Comparison of ENCODE assay signal across 29 cellular contexts in the genomic region with DNA sequence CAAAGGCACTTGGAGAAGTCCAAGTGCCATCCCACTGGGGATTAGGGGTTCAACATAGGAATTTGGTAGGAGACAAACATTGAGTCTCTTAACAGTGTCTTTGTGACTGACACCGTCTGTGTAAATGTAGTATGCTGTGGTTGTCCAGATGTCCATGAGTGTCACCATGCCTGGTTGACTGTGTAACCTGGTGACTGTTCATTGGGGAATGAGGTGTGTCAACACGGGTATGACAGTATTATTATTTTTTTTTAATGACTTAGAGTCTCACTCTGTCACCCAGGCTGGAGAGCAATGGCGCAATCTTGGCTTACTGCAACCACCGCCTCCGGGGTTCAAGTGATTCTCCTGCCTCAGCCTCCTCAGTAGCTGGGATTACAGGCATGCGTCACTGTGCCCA. TPM values are rescaled to one million over a fixed set of nuclear protein-coding genes. Genes with fewer than 3 reads are reported as not detected.
DNase-seq lines count a peak whose midpoint lies in the region; ATAC-seq, FAIRE-seq and TF ChIP-seq lines count a peak whose summit lies in the region.
"Had no signal": no experiment of that assay in that cellular context is flagged by ENCODE, and none has a peak within 500 bp of the region (broad histone marks: within the 10 kb centered on the region; RNA-seq: fewer than 3 reads in every experiment).

No MANE protein-coding gene starts in this region.

- no peak overlapping the region for H3K27ac ChIP-seq in CD4-positive, alpha-beta memory T cell (ENCODE audit: low read depth, low read length)
- no peak overlapping the region for H3K27ac ChIP-seq in GM23248
- H3K27ac ChIP-seq: BLaER1 treated with 17β-estradiol and CSF1 and Interleukin-3, amounts not matched to agents 10 nM and 100 nM; foreskin keratinocyte; tibial artery had no signal

- H3K9ac ChIP-seq in GM23248, result no peak overlapping the region
- H3K9ac ChIP-seq: BLaER1 treated with 17β-estradiol and CSF1 and Interleukin-3, amounts not matched to agents 10 nM and 100 nM had no signal

- peak overlapping the region in 2 of 8 donors; percentile 7 to 59 for H3K4me3 Mint-ChIP-seq in CD4-positive, alpha-beta memory T cell
- H3K4me3 Mint-ChIP-seq in activated T-helper 1 cell treated with anti-CD3 and anti-CD28 coated beads, Interleukin-12 subunit alpha, Interleukin-12 subunit beta, Interleukin-2, Interleukin-4 antibody, amounts not matched to agents 30 ng/mL and 10 ng/mL and 1 ng/mL, durations not matched to agents 14 hours and 24 hours and 36 hours, result no peak overlapping the region
- no peak overlapping the region for H3K4me3 Mint-ChIP-seq in natural killer cell
- H3K4me3 Mint-ChIP-seq: activated T-helper 17 cell treated with anti-CD3 and anti-CD28 coated beads, Interleukin-2, amount 50 U/mL, for 72 hours; mesothelial cell of epicardium; T-cell had no signal

- H4K20me1 ChIP-seq in GM23248 (ENCODE audit: insufficient read depth), result no peaks in the 10 kb centered on the region

- no peak for FAIRE-seq in urothelium cell line (lab: Jason Lieb, UNC)
- FAIRE-seq: keratinocyte had no signal

- no peaks in the 10 kb centered on the region for H3K9me2 ChIP-seq in GM23248 (ENCODE audit: insufficient read depth)

- TF ChIP-seq CTCF in natural killer cell (IDR thresholded peaks at IDR 0.05), result no peak

- no peaks in the 10 kb centered on the region for H3K79me2 ChIP-seq in GM23248 (ENCODE audit: insufficient read depth)

- no peaks in the 10 kb centered on the region for H3K9me3 ChIP-seq in CD4-positive, alpha-beta memory T cell (ENCODE audit: control insufficient read depth in 1 of 2, low read length in 2 of 2)
- no peaks in the 10 kb centered on the region for H3K9me3 ChIP-seq in GM23248 (ENCODE audit: low read depth)
- H3K9me3 ChIP-seq: tibial artery had no signal

- peaks cover 11% of the 10 kb centered on the region for H3K4me1 ChIP-seq in CD4-positive, alpha-beta memory T cell (ENCODE audit: insufficient read depth, low read length)
- H3K4me1 ChIP-seq in GM23248 (ENCODE audit: insufficient read depth), result no peaks in the 10 kb centered on the region
- H3K4me1 ChIP-seq: foreskin keratinocyte, tibial artery had no signal

- peaks cover 70% of the 10 kb centered on the region for H3K36me3 ChIP-seq in CD4-positive, alpha-beta memory T cell (ENCODE audit: insufficient read depth, low read length)
- peaks cover 18% of the 10 kb centered on the region; the same call in 1 of the 2 replicates for H3K36me3 ChIP-seq in GM23248 (ENCODE audit: low read depth)

- H2AFZ ChIP-seq in GM23248, result no peak overlapping the region

- no peaks in the 10 kb centered on the region for H3K9me3 Mint-ChIP-seq in CD4-positive, alpha-beta memory T cell
- H3K9me3 Mint-ChIP-seq in activated T-helper 1 cell treated with anti-CD3 and anti-CD28 coated beads, Interleukin-12 subunit alpha, Interleukin-12 subunit beta, Interleukin-2, Interleukin-4 antibody, amounts not matched to agents 30 ng/mL and 10 ng/mL and 1 ng/mL, durations not matched to agents 14 hours and 24 hours and 36 hours, result no peaks in the 10 kb centered on the region
- no peaks in the 10 kb centered on the region for H3K9me3 Mint-ChIP-seq in natural killer cell
- H3K9me3 Mint-ChIP-seq: activated T-helper 17 cell treated with anti-CD3 and anti-CD28 coated beads, Interleukin-2, amount 50 U/mL, for 72 hours; mesothelial cell of epicardium; T-cell had no signal

- DNase-seq in CD4-positive, alpha-beta memory T cell, result no peak
- DNase-seq in GM23248 (peak; percentile 41), natural killer cell (no peak), urothelium cell line (ENCODE audit: low spot score) (no peak), NOMO-1 treated with DMSO at 0.1 percent for 48 hours (lab: John Stamatoyannopoulos, UW; ENCODE audit: unreplicated experiment) (no peak)
- no peak for DNase-seq in activated T-helper 1 cell treated with anti-CD3 and anti-CD28 coated beads, Interleukin-12 subunit alpha, Interleukin-12 subunit beta, Interleukin-2, Interleukin-4 antibody, amounts not matched to agents 30 ng/mL and 10 ng/mL and 1 ng/mL, durations not matched to agents 14 hours and 24 hours and 36 hours (ENCODE audit: low spot score)
- DNase-seq in effector CD4-positive, alpha-beta T cell, result no peak
- DNase-seq: activated CD4-positive, alpha-beta T cell treated with anti-CD3 and anti-CD28 coated beads, Interleukin-2, amount 50 U/mL, for 1 hour; activated CD4-positive, CD25-positive, alpha-beta regulatory T cell; activated naive CD4-positive, alpha-beta T cell treated with anti-CD3 and anti-CD28 coated beads, Interleukin-2, amount 50 U/mL, for 16 hours; amygdala; Calu3; DND-41; effector CD8-positive, alpha-beta T cell; head of caudate nucleus; NCI-H1092 treated with DMSO at 0.1 percent for 48 hours; NCI-H187; NCI-H82; stimulated activated CD4-positive, alpha-beta T cell treated with anti-CD3 and anti-CD28 coated beads, Interleukin-15, amount 100 ng/mL, for 24 hours; stimulated activated CD4-positive, alpha-beta T cell treated with anti-CD3 and anti-CD28 coated beads, Interleukin-4, amount 100 ng/mL, for 4 hours; T-cell; tibial artery had no signal

- ATAC-seq in natural killer cell, result no peak
- ATAC-seq: activated T-helper 17 cell treated with anti-CD3 and anti-CD28 coated beads, Interleukin-2, amount 50 U/mL, for 72 hours; foreskin keratinocyte; T-cell had no signal

- in situ Hi-C loops in GM23248 (cut with MboI), result no loop called here

- no peaks in the 10 kb centered on the region for H3F3A ChIP-seq in GM23248 (ENCODE audit: insufficient read depth)

- H3K4me2 ChIP-seq in GM23248 (ENCODE audit: unreplicated experiment), result no peak overlapping the region
- H3K4me2 ChIP-seq: BLaER1 treated with 17β-estradiol and CSF1 and Interleukin-3, amounts not matched to agents 10 nM and 100 nM had no signal

- peak overlapping the region in 4 of 7 donors; percentile 59 to 83 (median 64) for H3K27ac Mint-ChIP-seq in CD4-positive, alpha-beta memory T cell
- peak overlapping the region; percentile 71 for H3K27ac Mint-ChIP-seq in activated T-helper 1 cell treated with anti-CD3 and anti-CD28 coated beads, Interleukin-12 subunit alpha, Interleukin-12 subunit beta, Interleukin-2, Interleukin-4 antibody, amounts not matched to agents 30 ng/mL and 10 ng/mL and 1 ng/mL, durations not matched to agents 14 hours and 24 hours and 36 hours
- peak overlapping the region; percentile 16 to 69 for H3K27ac Mint-ChIP-seq in natural killer cell
- H3K27ac Mint-ChIP-seq: activated T-helper 17 cell treated with anti-CD3 and anti-CD28 coated beads, Interleukin-2, amount 50 U/mL, for 72 hours; mesothelial cell of epicardium had no signal

- H3K4me3 ChIP-seq in CD4-positive, alpha-beta memory T cell (ENCODE audit: low read length in 2 of 2), result no peak overlapping the region
- no peak overlapping the region for H3K4me3 ChIP-seq in GM23248
- H3K4me3 ChIP-seq: BLaER1 treated with 17β-estradiol and CSF1 and Interleukin-3, amounts not matched to agents 10 nM and 100 nM; tibial artery had no signal

- POLR2A ChIA-PET in CD4-positive, alpha-beta memory T cell (lab: Charles Lee; ENCODE audit: partially characterized antibody), result no interaction called here

- H3K36me3 Mint-ChIP-seq in CD4-positive, alpha-beta memory T cell, result peaks cover 51 to 63% of the 10 kb centered on the region in 2 donors
- peaks cover 44% of the 10 kb centered on the region for H3K36me3 Mint-ChIP-seq in activated T-helper 1 cell treated with anti-CD3 and anti-CD28 coated beads, Interleukin-12 subunit alpha, Interleukin-12 subunit beta, Interleukin-2, Interleukin-4 antibody, amounts not matched to agents 30 ng/mL and 10 ng/mL and 1 ng/mL, durations not matched to agents 14 hours and 24 hours and 36 hours (ENCODE audit: low read depth)
- H3K36me3 Mint-ChIP-seq in natural killer cell, result no peaks in the 10 kb centered on the region

- intact Hi-C loops in CD4-positive, alpha-beta memory T cell (cut with micrococcal nuclease), result no loop called here
- intact Hi-C loops in activated T-helper 1 cell treated with anti-CD3 and anti-CD28 coated beads, Interleukin-12 subunit alpha, Interleukin-12 subunit beta, Interleukin-2, Interleukin-4 antibody, amounts not matched to agents 30 ng/mL and 10 ng/mL and 1 ng/mL, durations not matched to agents 14 hours and 24 hours and 36 hours (cut with micrococcal nuclease), result no loop called here
- intact Hi-C loops in natural killer cell (cut with micrococcal nuclease), result no loop called here

- WGBS in GM23248 (ENCODE audit: low coverage in 1 of 2, low lambda C conversion rate in 2 of 2, missing lambda C conversion rate in 2 of 2), 2 experiments, result 91 to 94% methylated on average over 6 of the region's 6 CpGs

- H3K4me1 Mint-ChIP-seq in CD4-positive, alpha-beta memory T cell, result peaks cover 13 to 27% (median 18%) of the 10 kb centered on the region in 4 donors
- H3K4me1 Mint-ChIP-seq in activated T-helper 1 cell treated with anti-CD3 and anti-CD28 coated beads, Interleukin-12 subunit alpha, Interleukin-12 subunit beta, Interleukin-2, Interleukin-4 antibody, amounts not matched to agents 30 ng/mL and 10 ng/mL and 1 ng/mL, durations not matched to agents 14 hours and 24 hours and 36 hours (ENCODE audit: low read depth), result peaks cover 15% of the 10 kb centered on the region
- peaks cover 12 to 33% of the 10 kb centered on the region in 2 donors for H3K4me1 Mint-ChIP-seq in natural killer cell
- H3K4me1 Mint-ChIP-seq: mesothelial cell of epicardium had no signal

- no peaks in the 10 kb centered on the region for H3K27me3 Mint-ChIP-seq in CD4-positive, alpha-beta memory T cell
- H3K27me3 Mint-ChIP-seq in activated T-helper 1 cell treated with anti-CD3 and anti-CD28 coated beads, Interleukin-12 subunit alpha, Interleukin-12 subunit beta, Interleukin-2, Interleukin-4 antibody, amounts not matched to agents 30 ng/mL and 10 ng/mL and 1 ng/mL, durations not matched to agents 14 hours and 24 hours and 36 hours (ENCODE audit: insufficient read depth), result no peaks in the 10 kb centered on the region
- no peaks in the 10 kb centered on the region for H3K27me3 Mint-ChIP-seq in natural killer cell (ENCODE audit: low read depth in 2 of 2)
- H3K27me3 Mint-ChIP-seq: activated T-helper 17 cell treated with anti-CD3 and anti-CD28 coated beads, Interleukin-2, amount 50 U/mL, for 72 hours; T-cell had no signal

- CTCF ChIA-PET in CD4-positive, alpha-beta memory T cell (lab: Charles Lee; ENCODE audit: partially characterized antibody), result interaction anchor here (1.6 kb wide), 1 partner anchor 22 kb away, joined by 4 read pairs; no protein-coding TSS in a partner anchor

- no peaks in the 10 kb centered on the region for H3K27me3 ChIP-seq in CD4-positive, alpha-beta memory T cell (ENCODE audit: insufficient read depth, low read length)
- H3K27me3 ChIP-seq in GM23248 (replicated peaks; ENCODE audit: insufficient read depth), result no peaks in the 10 kb centered on the region
- H3K27me3 ChIP-seq: BLaER1 treated with 17β-estradiol and CSF1 and Interleukin-3, amounts not matched to agents 10 nM and 100 nM; foreskin keratinocyte; tibial artery had no signal

RNA-seq across cellular contexts. Expression of gene PKN1, which starts 16.2 kb away (rescaled TPM):
- 100 to 1,000 TPM; 189 to 205 TPM for total RNA-seq in CD4-positive, alpha-beta memory T cell
- 10 to 100 TPM; 41.5 to 87.6 TPM for polyA plus RNA-seq in CD4-positive, alpha-beta memory T cell
- total RNA-seq in GM23248 (2014; rRNA removed; shearing (Covaris generic)), result 128 and 139 TPM in 2 replicates
- 47.2 and 56.4 TPM in 2 replicates for polyA plus RNA-seq in GM23248 (2016; fragmentation: Nextera tagmentation; extraction: Ambion mirVana)
- 151 and 180 TPM in 2 replicates for total RNA-seq in activated T-helper 1 cell treated with anti-CD3 and anti-CD28 coated beads, Interleukin-12 subunit alpha, Interleukin-12 subunit beta, Interleukin-2, Interleukin-4 antibody, amounts not matched to agents 30 ng/mL and 10 ng/mL and 1 ng/mL, durations not matched to agents 14 hours and 24 hours and 36 hours
- 100 to 1,000 TPM; 323 to 351 (median 350) TPM for total RNA-seq in natural killer cell

RNA-seq across cellular contexts. Expression of gene PTGER1, which starts 25.8 kb away (rescaled TPM):
- not detected for total RNA-seq in CD4-positive, alpha-beta memory T cell
- polyA plus RNA-seq in CD4-positive, alpha-beta memory T cell, result not detected
- total RNA-seq in GM23248 (2014; rRNA removed; shearing (Covaris generic)), result 0.22 and 2.5 TPM in 2 replicates
- polyA plus RNA-seq in GM23248 (2016; fragmentation: Nextera tagmentation; extraction: Ambion mirVana), result 0.79 and 0.80 TPM in 2 replicates
- total RNA-seq in activated T-helper 1 cell treated with anti-CD3 and anti-CD28 coated beads, Interleukin-12 subunit alpha, Interleukin-12 subunit beta, Interleukin-2, Interleukin-4 antibody, amounts not matched to agents 30 ng/mL and 10 ng/mL and 1 ng/mL, durations not matched to agents 14 hours and 24 hours and 36 hours, result 0.44 and 0.78 TPM in 2 replicates
- total RNA-seq in natural killer cell, result under 1 TPM in 2 of 3 donors, not detected in 1; 0.35 to 0.73 TPM
- total RNA-seq: foreskin keratinocyte, HT-29, SK-MEL-5 had no signal
- polyA plus RNA-seq: foreskin keratinocyte, keratinocyte had no signal

RNA-seq across cellular contexts. Expression of gene DDX39A, which starts 30.2 kb away (rescaled TPM):
- 100 to 1,000 TPM; 148 TPM for total RNA-seq in CD4-positive, alpha-beta memory T cell
- polyA plus RNA-seq in CD4-positive, alpha-beta memory T cell, result 100 to 1,000 TPM in 1 of 2 donors, 10 to 100 TPM in 1; 95.0 to 145 TPM
- 47.2 and 55.9 TPM in 2 replicates for total RNA-seq in GM23248 (2014; rRNA removed; shearing (Covaris generic))
- polyA plus RNA-seq in GM23248 (2016; fragmentation: Nextera tagmentation; extraction: Ambion mirVana), result 57.7 and 58.7 TPM in 2 replicates
- 273 and 287 TPM in 2 replicates for total RNA-seq in activated T-helper 1 cell treated with anti-CD3 and anti-CD28 coated beads, Interleukin-12 subunit alpha, Interleukin-12 subunit beta, Interleukin-2, Interleukin-4 antibody, amounts not matched to agents 30 ng/mL and 10 ng/mL and 1 ng/mL, durations not matched to agents 14 hours and 24 hours and 36 hours
- total RNA-seq in natural killer cell, result 100 to 1,000 TPM; 397 to 569 (median 557) TPM

RNA-seq across cellular contexts. Expression of gene GIPC1, which starts 46.6 kb away (rescaled TPM):
- total RNA-seq in CD4-positive, alpha-beta memory T cell, result 10 to 100 TPM; 32.3 to 33.8 TPM
- polyA plus RNA-seq in CD4-positive, alpha-beta memory T cell, result 10 to 100 TPM; 50.1 to 63.6 TPM
- 143 and 173 TPM in 2 replicates for total RNA-seq in GM23248 (2014; rRNA removed; shearing (Covaris generic))
- polyA plus RNA-seq in GM23248 (2016; fragmentation: Nextera tagmentation; extraction: Ambion mirVana), result 106 and 112 TPM in 2 replicates
- total RNA-seq in activated T-helper 1 cell treated with anti-CD3 and anti-CD28 coated beads, Interleukin-12 subunit alpha, Interleukin-12 subunit beta, Interleukin-2, Interleukin-4 antibody, amounts not matched to agents 30 ng/mL and 10 ng/mL and 1 ng/mL, durations not matched to agents 14 hours and 24 hours and 36 hours, result 42.9 and 43.7 TPM in 2 replicates
- 10 to 100 TPM; 25.3 to 34.5 (median 31.4) TPM for total RNA-seq in natural killer cell
